In the genomic region with DNA sequence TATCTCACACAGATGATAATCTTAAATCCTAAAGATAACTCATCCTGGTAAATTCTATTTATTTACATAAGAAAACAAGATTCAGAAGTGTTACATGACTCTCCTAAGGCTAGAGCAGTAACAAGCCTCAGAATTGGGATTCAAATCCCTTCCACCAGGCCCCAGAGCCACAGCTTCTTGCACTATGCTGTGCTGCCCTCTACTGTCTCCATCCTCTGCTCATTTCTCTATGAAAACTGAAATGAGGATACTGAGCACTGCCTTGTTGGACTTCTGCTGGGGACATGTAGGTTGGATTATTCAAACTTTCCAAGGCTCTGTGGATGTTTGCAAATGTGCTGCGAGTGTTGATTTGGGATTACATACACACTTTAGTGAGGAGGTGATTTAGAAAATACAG, we compare ENCODE assay signal across 8 cellular contexts. TPM values are rescaled to one million over a fixed set of nuclear protein-coding genes. Genes with fewer than 3 reads are reported as not detected.
DNase-seq lines count a peak whose midpoint lies in the region; ATAC-seq and TF ChIP-seq lines count a peak whose summit lies in the region.

No MANE protein-coding gene starts in this region.

- peaks cover 65% of the 10 kb centered on the region for H3K36me3 Mint-ChIP-seq in stimulated activated effector memory CD8-positive, alpha-beta T cell treated with anti-CD3 and anti-CD28 coated beads, Interleukin-12 subunit alpha, Interleukin-12 subunit beta, amount 100 ng/mL, for 72 hours
- H3K36me3 Mint-ChIP-seq in CD14-positive monocyte: peaks cover 31 to 38% of the 10 kb centered on the region in 2 donors

- peak; percentile 44 for DNase-seq in DMS153 (lab: John Stamatoyannopoulos, UW)
- DNase-seq in LoVo (ENCODE audit: low spot score): peak; percentile 23
- peak; percentile 31 for DNase-seq in fibroblast of the conjunctiva (ENCODE audit: low read depth)
- no peak for DNase-seq in stimulated activated effector memory CD8-positive, alpha-beta T cell treated with anti-CD3 and anti-CD28 coated beads, Interleukin-12 subunit alpha, Interleukin-12 subunit beta, amount 100 ng/mL, for 72 hours (ENCODE audit: low spot score in 2 of 2)
- DNase-seq in CD14-positive monocyte (ENCODE audit: low spot score): no peak
- DNase-seq in stimulated activated CD4-positive, alpha-beta T cell treated with anti-CD3 and anti-CD28 coated beads, Interleukin-1b, Interleukin-23, amount 100 ng/mL, for 48 hours: no peak

- peak overlapping the region; percentile 5 for H3K27ac Mint-ChIP-seq in stimulated activated effector memory CD8-positive, alpha-beta T cell treated with anti-CD3 and anti-CD28 coated beads, Interleukin-12 subunit alpha, Interleukin-12 subunit beta, amount 100 ng/mL, for 72 hours
- no peak overlapping the region for H3K27ac Mint-ChIP-seq in CD14-positive monocyte

- H3K27me3 Mint-ChIP-seq in CD14-positive monocyte (ENCODE audit: low read depth in 3 of 3): no peaks in the 10 kb centered on the region

- ATAC-seq in GM19372 (IDR thresholded peaks at IDR 0.05; ENCODE audit: low read depth, unreplicated experiment) (peak; percentile 63), SK-N-SH treated with all-trans-retinoic acid at 6 μM for 48 hours (peak; percentile 97)
- peak; percentile 58 for ATAC-seq in stimulated activated effector memory CD8-positive, alpha-beta T cell treated with anti-CD3 and anti-CD28 coated beads, Interleukin-12 subunit alpha, Interleukin-12 subunit beta, amount 100 ng/mL, for 72 hours

- TF ChIP-seq CTCF in CD14-positive monocyte (IDR thresholded peaks at IDR 0.05): no peak

- no peaks in the 10 kb centered on the region for H3K4me1 Mint-ChIP-seq in stimulated activated effector memory CD8-positive, alpha-beta T cell treated with anti-CD3 and anti-CD28 coated beads, Interleukin-12 subunit alpha, Interleukin-12 subunit beta, amount 100 ng/mL, for 72 hours
- no peaks in the 10 kb centered on the region for H3K4me1 Mint-ChIP-seq in CD14-positive monocyte

- intact Hi-C loops in CD14-positive monocyte (cut with micrococcal nuclease): no loop called here

- H3K9me3 Mint-ChIP-seq in stimulated activated effector memory CD8-positive, alpha-beta T cell treated with anti-CD3 and anti-CD28 coated beads, Interleukin-12 subunit alpha, Interleukin-12 subunit beta, amount 100 ng/mL, for 72 hours: no peaks in the 10 kb centered on the region
- H3K9me3 Mint-ChIP-seq in CD14-positive monocyte: no peaks in the 10 kb centered on the region

- no peak overlapping the region for H3K4me3 Mint-ChIP-seq in stimulated activated effector memory CD8-positive, alpha-beta T cell treated with anti-CD3 and anti-CD28 coated beads, Interleukin-12 subunit alpha, Interleukin-12 subunit beta, amount 100 ng/mL, for 72 hours
- H3K4me3 Mint-ChIP-seq in CD14-positive monocyte: no peak overlapping the region

TF ChIP-seq in SK-N-SH treated with all-trans-retinoic acid at 6 μM for 48 hours, 23 proteins besides CTCF, POLR2A, EP300 and RAD21:
- TF ChIP-seq, protein P1, sequence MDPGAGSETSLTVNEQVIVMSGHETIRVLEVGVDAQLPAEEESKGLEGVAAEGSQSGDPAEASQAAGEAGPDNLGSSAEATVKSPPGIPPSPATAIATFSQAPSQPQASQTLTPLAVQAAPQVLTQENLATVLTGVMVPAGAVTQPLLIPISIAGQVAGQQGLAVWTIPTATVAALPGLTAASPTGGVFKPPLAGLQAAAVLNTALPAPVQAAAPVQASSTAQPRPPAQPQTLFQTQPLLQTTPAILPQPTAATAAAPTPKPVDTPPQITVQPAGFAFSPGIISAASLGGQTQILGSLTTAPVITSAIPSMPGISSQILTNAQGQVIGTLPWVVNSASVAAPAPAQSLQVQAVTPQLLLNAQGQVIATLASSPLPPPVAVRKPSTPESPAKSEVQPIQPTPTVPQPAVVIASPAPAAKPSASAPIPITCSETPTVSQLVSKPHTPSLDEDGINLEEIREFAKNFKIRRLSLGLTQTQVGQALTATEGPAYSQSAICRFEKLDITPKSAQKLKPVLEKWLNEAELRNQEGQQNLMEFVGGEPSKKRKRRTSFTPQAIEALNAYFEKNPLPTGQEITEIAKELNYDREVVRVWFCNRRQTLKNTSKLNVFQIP (CRISPR knock-in tag; IDR thresholded peaks at IDR 0.05; ENCODE audit: borderline replicate concordance, low read depth): no peak
- TF ChIP-seq SNAI2 (CRISPR knock-in tag; IDR thresholded peaks at IDR 0.05) (no peak), TOX (CRISPR knock-in tag; IDR thresholded peaks at IDR 0.05; ENCODE audit: borderline replicate concordance) (no peak), ZFP30 (CRISPR knock-in tag; IDR thresholded peaks at IDR 0.05) (no peak), CSDC2 (CRISPR knock-in tag; IDR thresholded peaks at IDR 0.05) (no peak), ESRRG (CRISPR knock-in tag; IDR thresholded peaks at IDR 0.05) (no peak), TCF4 (CRISPR knock-in tag; IDR thresholded peaks at IDR 0.05; ENCODE audit: borderline replicate concordance) (no peak), ZNF70 (CRISPR knock-in tag; IDR thresholded peaks at IDR 0.05) (no peak), ZC3H10 (CRISPR knock-in tag; IDR thresholded peaks at IDR 0.05) (no peak), ARNTL (CRISPR knock-in tag; IDR thresholded peaks at IDR 0.05; ENCODE audit: borderline replicate concordance, low read depth) (no peak), ZFP3 (CRISPR knock-in tag; IDR thresholded peaks at IDR 0.05) (no peak)
- TF ChIP-seq, protein P2, sequence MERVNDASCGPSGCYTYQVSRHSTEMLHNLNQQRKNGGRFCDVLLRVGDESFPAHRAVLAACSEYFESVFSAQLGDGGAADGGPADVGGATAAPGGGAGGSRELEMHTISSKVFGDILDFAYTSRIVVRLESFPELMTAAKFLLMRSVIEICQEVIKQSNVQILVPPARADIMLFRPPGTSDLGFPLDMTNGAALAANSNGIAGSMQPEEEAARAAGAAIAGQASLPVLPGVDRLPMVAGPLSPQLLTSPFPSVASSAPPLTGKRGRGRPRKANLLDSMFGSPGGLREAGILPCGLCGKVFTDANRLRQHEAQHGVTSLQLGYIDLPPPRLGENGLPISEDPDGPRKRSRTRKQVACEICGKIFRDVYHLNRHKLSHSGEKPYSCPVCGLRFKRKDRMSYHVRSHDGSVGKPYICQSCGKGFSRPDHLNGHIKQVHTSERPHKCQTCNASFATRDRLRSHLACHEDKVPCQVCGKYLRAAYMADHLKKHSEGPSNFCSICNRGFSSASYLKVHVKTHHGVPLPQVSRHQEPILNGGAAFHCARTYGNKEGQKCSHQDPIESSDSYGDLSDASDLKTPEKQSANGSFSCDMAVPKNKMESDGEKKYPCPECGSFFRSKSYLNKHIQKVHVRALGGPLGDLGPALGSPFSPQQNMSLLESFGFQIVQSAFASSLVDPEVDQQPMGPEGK (CRISPR knock-in tag; IDR thresholded peaks at IDR 0.05; ENCODE audit: borderline replicate concordance): no peak
- TF ChIP-seq, protein P3, sequence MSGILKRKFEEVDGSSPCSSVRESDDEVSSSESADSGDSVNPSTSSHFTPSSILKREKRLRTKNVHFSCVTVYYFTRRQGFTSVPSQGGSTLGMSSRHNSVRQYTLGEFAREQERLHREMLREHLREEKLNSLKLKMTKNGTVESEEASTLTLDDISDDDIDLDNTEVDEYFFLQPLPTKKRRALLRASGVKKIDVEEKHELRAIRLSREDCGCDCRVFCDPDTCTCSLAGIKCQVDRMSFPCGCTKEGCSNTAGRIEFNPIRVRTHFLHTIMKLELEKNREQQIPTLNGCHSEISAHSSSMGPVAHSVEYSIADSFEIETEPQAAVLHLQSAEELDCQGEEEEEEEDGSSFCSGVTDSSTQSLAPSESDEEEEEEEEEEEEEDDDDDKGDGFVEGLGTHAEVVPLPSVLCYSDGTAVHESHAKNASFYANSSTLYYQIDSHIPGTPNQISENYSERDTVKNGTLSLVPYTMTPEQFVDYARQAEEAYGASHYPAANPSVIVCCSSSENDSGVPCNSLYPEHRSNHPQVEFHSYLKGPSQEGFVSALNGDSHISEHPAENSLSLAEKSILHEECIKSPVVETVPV (CRISPR knock-in tag; IDR thresholded peaks at IDR 0.05): no peak
- TF ChIP-seq, protein P4, sequence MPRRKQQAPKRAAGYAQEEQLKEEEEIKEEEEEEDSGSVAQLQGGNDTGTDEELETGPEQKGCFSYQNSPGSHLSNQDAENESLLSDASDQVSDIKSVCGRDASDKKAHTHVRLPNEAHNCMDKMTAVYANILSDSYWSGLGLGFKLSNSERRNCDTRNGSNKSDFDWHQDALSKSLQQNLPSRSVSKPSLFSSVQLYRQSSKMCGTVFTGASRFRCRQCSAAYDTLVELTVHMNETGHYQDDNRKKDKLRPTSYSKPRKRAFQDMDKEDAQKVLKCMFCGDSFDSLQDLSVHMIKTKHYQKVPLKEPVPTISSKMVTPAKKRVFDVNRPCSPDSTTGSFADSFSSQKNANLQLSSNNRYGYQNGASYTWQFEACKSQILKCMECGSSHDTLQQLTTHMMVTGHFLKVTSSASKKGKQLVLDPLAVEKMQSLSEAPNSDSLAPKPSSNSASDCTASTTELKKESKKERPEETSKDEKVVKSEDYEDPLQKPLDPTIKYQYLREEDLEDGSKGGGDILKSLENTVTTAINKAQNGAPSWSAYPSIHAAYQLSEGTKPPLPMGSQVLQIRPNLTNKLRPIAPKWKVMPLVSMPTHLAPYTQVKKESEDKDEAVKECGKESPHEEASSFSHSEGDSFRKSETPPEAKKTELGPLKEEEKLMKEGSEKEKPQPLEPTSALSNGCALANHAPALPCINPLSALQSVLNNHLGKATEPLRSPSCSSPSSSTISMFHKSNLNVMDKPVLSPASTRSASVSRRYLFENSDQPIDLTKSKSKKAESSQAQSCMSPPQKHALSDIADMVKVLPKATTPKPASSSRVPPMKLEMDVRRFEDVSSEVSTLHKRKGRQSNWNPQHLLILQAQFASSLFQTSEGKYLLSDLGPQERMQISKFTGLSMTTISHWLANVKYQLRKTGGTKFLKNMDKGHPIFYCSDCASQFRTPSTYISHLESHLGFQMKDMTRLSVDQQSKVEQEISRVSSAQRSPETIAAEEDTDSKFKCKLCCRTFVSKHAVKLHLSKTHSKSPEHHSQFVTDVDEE (CRISPR knock-in tag; IDR thresholded peaks at IDR 0.05): no peak
- TF ChIP-seq, protein P5, sequence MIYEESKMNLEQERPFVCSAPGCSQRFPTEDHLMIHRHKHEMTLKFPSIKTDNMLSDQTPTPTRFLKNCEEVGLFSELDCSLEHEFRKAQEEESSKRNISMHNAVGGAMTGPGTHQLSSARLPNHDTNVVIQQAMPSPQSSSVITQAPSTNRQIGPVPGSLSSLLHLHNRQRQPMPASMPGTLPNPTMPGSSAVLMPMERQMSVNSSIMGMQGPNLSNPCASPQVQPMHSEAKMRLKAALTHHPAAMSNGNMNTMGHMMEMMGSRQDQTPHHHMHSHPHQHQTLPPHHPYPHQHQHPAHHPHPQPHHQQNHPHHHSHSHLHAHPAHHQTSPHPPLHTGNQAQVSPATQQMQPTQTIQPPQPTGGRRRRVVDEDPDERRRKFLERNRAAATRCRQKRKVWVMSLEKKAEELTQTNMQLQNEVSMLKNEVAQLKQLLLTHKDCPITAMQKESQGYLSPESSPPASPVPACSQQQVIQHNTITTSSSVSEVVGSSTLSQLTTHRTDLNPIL (CRISPR knock-in tag; IDR thresholded peaks at IDR 0.05; ENCODE audit: low read depth): no peak
TF ChIP-seq in SK-N-SH treated with all-trans-retinoic acid at 6 μM for 48 hours: peak in this region for 0.

RNA-seq across cellular contexts. Expression of a gene that starts 23.5 kb away (rescaled TPM):
- polyA plus RNA-seq in CD14-positive monocyte: not detected

Comparison
In these comparisons a context has a peak if more than half of its experiments do, and no peak if none do; other contexts are left out.
1. DNase-seq: peak in DMS153 (single experiment), LoVo (single experiment) and fibroblast of the conjunctiva (single experiment); none in stimulated activated effector memory CD8-positive, alpha-beta T cell treated with anti-CD3 and anti-CD28 coated beads, Interleukin-12 subunit alpha, Interleukin-12 subunit beta, amount 100 ng/mL, for 72 hours (0 of 2), CD14-positive monocyte (single experiment) and stimulated activated CD4-positive, alpha-beta T cell treated with anti-CD3 and anti-CD28 coated beads, Interleukin-1b, Interleukin-23, amount 100 ng/mL, for 48 hours (single experiment).
2. Peak in every context shown above with its lines, with median percentiles within 50 percentile points of each other: ATAC-seq.